Comparison of ENCODE assay signal across 8 cellular contexts in the genomic region with DNA sequence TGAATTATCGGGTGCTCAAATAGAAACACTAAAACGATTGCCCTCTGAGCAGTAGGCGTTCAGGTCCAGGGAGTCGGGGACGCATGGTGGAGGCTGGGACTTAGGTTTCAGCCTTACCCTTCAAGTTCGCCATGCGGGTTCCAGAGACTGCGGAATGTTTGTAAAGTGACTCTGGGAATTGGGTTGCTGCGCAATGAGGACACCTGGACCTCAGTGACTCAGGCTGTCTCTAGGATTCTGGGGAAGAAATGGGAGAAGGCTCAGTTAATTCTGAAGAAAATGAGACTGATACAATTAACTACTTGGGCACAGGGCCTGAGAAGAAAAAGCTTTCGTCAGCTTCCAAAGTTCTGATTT. TPM values are rescaled to one million over a fixed set of nuclear protein-coding genes. Genes with fewer than 3 reads are reported as not detected.
DNase-seq lines count a peak whose midpoint lies in the region; ATAC-seq, FAIRE-seq and TF ChIP-seq lines count a peak whose summit lies in the region.

No MANE protein-coding gene starts in this region.

- TF ChIP-seq CTCF in astrocyte (IDR thresholded peaks at IDR 0.05; ENCODE audit: insufficient read depth, low read depth, low read length) (no peak), tibial nerve (IDR thresholded peaks at IDR 0.05) (no peak)

- H3K4me3 Mint-ChIP-seq in activated T-cell treated with anti-CD3 and anti-CD28 coated beads, Interleukin-2, amount 50 U/mL, for 4 hours = peak overlapping the region; percentile 76
- H3K4me3 Mint-ChIP-seq in astrocyte (ENCODE audit: unreplicated experiment) = peak overlapping the region; percentile 87

- no peak for TF ChIP-seq EP300 in tibial nerve (IDR thresholded peaks at IDR 0.05)

- H4K20me1 ChIP-seq in astrocyte (ENCODE audit: insufficient read depth, low read length) = peaks cover 25% of the 10 kb centered on the region

- H3K27me3 ChIP-seq in astrocyte (ENCODE audit: insufficient read depth, low read length) (no peaks in the 10 kb centered on the region), tibial nerve (no peaks in the 10 kb centered on the region)

- no peaks in the 10 kb centered on the region for H3K36me3 Mint-ChIP-seq in activated T-cell treated with anti-CD3 and anti-CD28 coated beads, Interleukin-2, amount 50 U/mL, for 4 hours (ENCODE audit: insufficient read depth)
- H3K36me3 Mint-ChIP-seq in astrocyte (ENCODE audit: low read depth, unreplicated experiment) = peaks cover 2% of the 10 kb centered on the region

- TF ChIP-seq POLR2A in tibial nerve (IDR thresholded peaks at IDR 0.05) = no peak

- peaks cover 51% of the 10 kb centered on the region for H3K79me2 ChIP-seq in astrocyte (ENCODE audit: insufficient read depth, low read length)

- no peaks in the 10 kb centered on the region for H3K36me3 ChIP-seq in astrocyte (ENCODE audit: insufficient read depth, low read length)
- H3K36me3 ChIP-seq in tibial nerve = peaks cover 0 to 5% (median 0%) of the 10 kb centered on the region in 3 donors

- peak overlapping the region; percentile 91 for H3K4me2 ChIP-seq in astrocyte (ENCODE audit: low read length)

- no peak for DNase-seq in activated T-cell treated with anti-CD3 and anti-CD28 coated beads, Interleukin-2, amount 50 U/mL, for 4 hours
- no peak for DNase-seq in activated T-cell treated with anti-CD3 and anti-CD28 coated beads, Interleukin-2, amount 50 U/mL, for 48 hours
- DNase-seq in astrocyte (ENCODE audit: low read depth) = no peak
- peak; percentile 65 for DNase-seq in left kidney (ENCODE audit: low read depth, low spot score)
- DNase-seq in tibial nerve (ENCODE audit: low spot score in 2 of 2) = no peak
- DNase-seq in NAMALWA (ENCODE audit: low spot score) = no peak

- H2AFZ ChIP-seq in astrocyte (ENCODE audit: low read depth, low read length) = peak overlapping the region; percentile 58

- H3K4me3 ChIP-seq in astrocyte (ENCODE audit: insufficient read depth, low read depth, low read length) (peak overlapping the region; percentile 76), tibial nerve (peak overlapping the region; percentile 75 to 83 (median 82))

- H3K9ac ChIP-seq in astrocyte (ENCODE audit: low read length) = peak overlapping the region; percentile 91

- no peaks in the 10 kb centered on the region for H3K9me3 ChIP-seq in astrocyte (ENCODE audit: insufficient read depth, low read depth, low read length)
- H3K9me3 ChIP-seq in tibial nerve = no peaks in the 10 kb centered on the region

- peaks cover 11% of the 10 kb centered on the region for H3K4me1 ChIP-seq in astrocyte (ENCODE audit: insufficient read depth, low read length)
- H3K4me1 ChIP-seq in tibial nerve = peaks cover 0 to 66% (median 38%) of the 10 kb centered on the region in 4 donors

- no peak for ATAC-seq in activated T-cell treated with anti-CD3 and anti-CD28 coated beads, Interleukin-2, amount 50 U/mL, for 4 hours
- no peak for ATAC-seq in HG02623 (IDR thresholded peaks at IDR 0.05; ENCODE audit: unreplicated experiment)
- no peak for ATAC-seq in GM18519 (IDR thresholded peaks at IDR 0.05; ENCODE audit: low FRiP score, unreplicated experiment)

- 21 to 26% methylated on average over 10 of the region's 10 CpGs for WGBS in tibial nerve, 2 donors

- no peak for FAIRE-seq in astrocyte (lab: Jason Lieb, UNC)

- peak overlapping the region; percentile 68 for H3K27ac Mint-ChIP-seq in astrocyte (ENCODE audit: unreplicated experiment)

- peaks cover 20% of the 10 kb centered on the region for H3K4me1 Mint-ChIP-seq in activated T-cell treated with anti-CD3 and anti-CD28 coated beads, Interleukin-2, amount 50 U/mL, for 4 hours (ENCODE audit: low read depth)
- H3K4me1 Mint-ChIP-seq in astrocyte (ENCODE audit: low read depth, unreplicated experiment) = peaks cover 16% of the 10 kb centered on the region

- peaks cover 10% of the 10 kb centered on the region for H3K27me3 Mint-ChIP-seq in activated T-cell treated with anti-CD3 and anti-CD28 coated beads, Interleukin-2, amount 50 U/mL, for 4 hours (ENCODE audit: low read depth)
- H3K27me3 Mint-ChIP-seq in astrocyte (ENCODE audit: low read depth, unreplicated experiment) = peaks cover 5% of the 10 kb centered on the region

- H3K27ac ChIP-seq in astrocyte (ENCODE audit: low read depth, low read length) = peak overlapping the region; percentile 63
- peak overlapping the region; percentile 94 to 97 (median 95) for H3K27ac ChIP-seq in tibial nerve

- no peaks in the 10 kb centered on the region for H3K9me3 Mint-ChIP-seq in activated T-cell treated with anti-CD3 and anti-CD28 coated beads, Interleukin-2, amount 50 U/mL, for 4 hours
- H3K9me3 Mint-ChIP-seq in astrocyte (ENCODE audit: unreplicated experiment) = no peaks in the 10 kb centered on the region

RNA-seq across cellular contexts. Expression of gene LGALS3, which starts 1.1 kb away (rescaled TPM):
- total RNA-seq in activated T-cell treated with anti-CD3 and anti-CD28 coated beads, Interleukin-2, amount 50 U/mL, for 4 hours = 10 to 100 TPM in 2 of 3 donors, 1 to 10 TPM in 1; 7.3 to 18.9 (median 12.2) TPM
- total RNA-seq in astrocyte (37.4 and 48.3 TPM in 2 replicates), tibial nerve (100 to 1,000 TPM; 246 to 526 (median 339) TPM)
